Comparison of ENCODE assay signal across 11 cellular contexts in genomic region chr3:23036728-23037127, GRCh38.
DNase-seq lines count a peak whose midpoint lies in the region; ATAC-seq and TF ChIP-seq lines count a peak whose summit lies in the region.
"Had no signal": no experiment of that assay in that cellular context is flagged by ENCODE, and none has a peak within 500 bp of the region (broad histone marks: within the 10 kb centered on the region; RNA-seq: fewer than 3 reads in every experiment).

No MANE protein-coding gene starts in this region.

- peak overlapping the region; percentile 1; the same call in 1 of the 2 replicates for H3K4me2 ChIP-seq in OCI-LY3 (ENCODE audit: low read length)

- no peak for TF ChIP-seq CTCF in OCI-LY3 (IDR thresholded peaks at IDR 0.05; ENCODE audit: low read depth, low read length)

- no peak overlapping the region for H3K9ac ChIP-seq in OCI-LY3 (ENCODE audit: low read length)

- no peaks in the 10 kb centered on the region for H3K27me3 ChIP-seq in OCI-LY3 (ENCODE audit: low read depth, low read length)
- H3K27me3 ChIP-seq: vagina had no signal

- H3K4me3 Mint-ChIP-seq in T-helper 2 cell treated with Interferon-gamma antibody and Interleukin-4, amounts not matched to agents 5 μg/mL and 100 μg/mL, for 36 hours: no peak overlapping the region
- H3K4me3 Mint-ChIP-seq in stimulated activated effector memory CD8-positive, alpha-beta T cell treated with anti-CD3 and anti-CD28 coated beads, Interleukin-12 subunit alpha, Interleukin-12 subunit beta, amount 100 ng/mL, for 72 hours: no peak overlapping the region
- H3K4me3 Mint-ChIP-seq: neural crest cell had no signal

- no peaks in the 10 kb centered on the region for H3K27me3 Mint-ChIP-seq in T-helper 2 cell treated with Interferon-gamma antibody and Interleukin-4, amounts not matched to agents 5 μg/mL and 100 μg/mL, for 36 hours (ENCODE audit: low read depth)

- no peaks in the 10 kb centered on the region for H3K36me3 ChIP-seq in OCI-LY3 (replicated peaks; ENCODE audit: low read depth, low read length)
- H3K36me3 ChIP-seq: vagina had no signal

- H3K9me3 ChIP-seq in OCI-LY3 (ENCODE audit: insufficient read depth, low read length): no peaks in the 10 kb centered on the region
- H3K9me3 ChIP-seq: vagina had no signal

- DNase-seq in amniotic stem cell (lab: John Stamatoyannopoulos, UW) (no peak), middle frontal gyrus (ENCODE audit: extremely low spot score, low spot score) (no peak)
- DNase-seq in T-helper 2 cell treated with Interferon-gamma antibody and Interleukin-4, amounts not matched to agents 5 μg/mL and 100 μg/mL, for 36 hours (ENCODE audit: low spot score): no peak
- DNase-seq in stimulated activated effector memory CD8-positive, alpha-beta T cell treated with anti-CD3 and anti-CD28 coated beads, Interleukin-12 subunit alpha, Interleukin-12 subunit beta, amount 100 ng/mL, for 72 hours (ENCODE audit: low spot score in 2 of 2): no peak
- DNase-seq: NCI-H226 had no signal

- H3K9me3 Mint-ChIP-seq in T-helper 2 cell treated with Interferon-gamma antibody and Interleukin-4, amounts not matched to agents 5 μg/mL and 100 μg/mL, for 36 hours: no peaks in the 10 kb centered on the region
- H3K9me3 Mint-ChIP-seq in stimulated activated effector memory CD8-positive, alpha-beta T cell treated with anti-CD3 and anti-CD28 coated beads, Interleukin-12 subunit alpha, Interleukin-12 subunit beta, amount 100 ng/mL, for 72 hours: peaks cover 12% of the 10 kb centered on the region

- no peak overlapping the region for H3K4me3 ChIP-seq in OCI-LY3 (ENCODE audit: low read length)
- H3K4me3 ChIP-seq: skin epidermis, vagina had no signal

- H3K27ac ChIP-seq in OCI-LY3 (ENCODE audit: low read length): no peak overlapping the region
- H3K27ac ChIP-seq: vagina had no signal

- no peaks in the 10 kb centered on the region for H3K79me2 ChIP-seq in OCI-LY3 (ENCODE audit: low read length)

- ATAC-seq in GM18909 (IDR thresholded peaks at IDR 0.05; ENCODE audit: poor library complexity, unreplicated experiment): peak; percentile 85
- ATAC-seq in HG02852 (IDR thresholded peaks at IDR 0.05; ENCODE audit: unreplicated experiment): peak; percentile 64
- ATAC-seq in stimulated activated effector memory CD8-positive, alpha-beta T cell treated with anti-CD3 and anti-CD28 coated beads, Interleukin-12 subunit alpha, Interleukin-12 subunit beta, amount 100 ng/mL, for 72 hours: no peak

- no peak overlapping the region for H3K27ac Mint-ChIP-seq in T-helper 2 cell treated with Interferon-gamma antibody and Interleukin-4, amounts not matched to agents 5 μg/mL and 100 μg/mL, for 36 hours
- H3K27ac Mint-ChIP-seq in stimulated activated effector memory CD8-positive, alpha-beta T cell treated with anti-CD3 and anti-CD28 coated beads, Interleukin-12 subunit alpha, Interleukin-12 subunit beta, amount 100 ng/mL, for 72 hours: no peak overlapping the region

- peaks cover 8% of the 10 kb centered on the region for H3K4me1 ChIP-seq in OCI-LY3 (ENCODE audit: low read length)
- H3K4me1 ChIP-seq: vagina had no signal

- H3K4me1 Mint-ChIP-seq in T-helper 2 cell treated with Interferon-gamma antibody and Interleukin-4, amounts not matched to agents 5 μg/mL and 100 μg/mL, for 36 hours (ENCODE audit: low read depth): no peaks in the 10 kb centered on the region
- no peaks in the 10 kb centered on the region for H3K4me1 Mint-ChIP-seq in stimulated activated effector memory CD8-positive, alpha-beta T cell treated with anti-CD3 and anti-CD28 coated beads, Interleukin-12 subunit alpha, Interleukin-12 subunit beta, amount 100 ng/mL, for 72 hours

- no peaks in the 10 kb centered on the region for H4K20me1 ChIP-seq in OCI-LY3 (ENCODE audit: insufficient read depth, low read length)

- no peak overlapping the region for H2AFZ ChIP-seq in OCI-LY3 (ENCODE audit: low read depth, low read length)

- H3K36me3 Mint-ChIP-seq in T-helper 2 cell treated with Interferon-gamma antibody and Interleukin-4, amounts not matched to agents 5 μg/mL and 100 μg/mL, for 36 hours (ENCODE audit: low read depth): no peaks in the 10 kb centered on the region
- H3K36me3 Mint-ChIP-seq in stimulated activated effector memory CD8-positive, alpha-beta T cell treated with anti-CD3 and anti-CD28 coated beads, Interleukin-12 subunit alpha, Interleukin-12 subunit beta, amount 100 ng/mL, for 72 hours: no peaks in the 10 kb centered on the region
